Comparison of ENCODE assay signal across 15 cellular contexts in genomic region chr4:77765720-77766119, GRCh38. TPM values are rescaled to one million over a fixed set of nuclear protein-coding genes. Genes with fewer than 3 reads are reported as not detected.
DNase-seq lines count a peak whose midpoint lies in the region; ATAC-seq and TF ChIP-seq lines count a peak whose summit lies in the region.
"Had no signal": no experiment of that assay in that cellular context is flagged by ENCODE, and none has a peak within 500 bp of the region (broad histone marks: within the 10 kb centered on the region; RNA-seq: fewer than 3 reads in every experiment).

No MANE protein-coding gene starts in this region.

- no peaks in the 10 kb centered on the region for H3K27me3 Mint-ChIP-seq in activated naive CD8-positive, alpha-beta T cell
- H3K27me3 Mint-ChIP-seq in activated naive CD8-positive, alpha-beta T cell treated with anti-CD3 and anti-CD28 coated beads, Interleukin-2, amount 50 U/mL, for 24 hours = no peaks in the 10 kb centered on the region
- no peaks in the 10 kb centered on the region for H3K27me3 Mint-ChIP-seq in CD8-positive, alpha-beta T cell (ENCODE audit: low read depth)
- no peaks in the 10 kb centered on the region for H3K27me3 Mint-ChIP-seq in T-helper 17 cell
- H3K27me3 Mint-ChIP-seq: IgD-negative memory B cell had no signal

- peaks cover 41% of the 10 kb centered on the region for H3K4me1 Mint-ChIP-seq in activated naive CD8-positive, alpha-beta T cell (ENCODE audit: low read depth)
- H3K4me1 Mint-ChIP-seq in activated naive CD8-positive, alpha-beta T cell treated with anti-CD3 and anti-CD28 coated beads, Interleukin-2, amount 50 U/mL, for 24 hours = peaks cover 18% of the 10 kb centered on the region
- H3K4me1 Mint-ChIP-seq in CD8-positive, alpha-beta T cell (ENCODE audit: low read depth) = peaks cover 53% of the 10 kb centered on the region
- H3K4me1 Mint-ChIP-seq in T-helper 17 cell = peaks cover 18% of the 10 kb centered on the region
- peaks cover 16% of the 10 kb centered on the region for H3K4me1 Mint-ChIP-seq in stimulated activated effector memory CD8-positive, alpha-beta T cell treated with anti-CD3 and anti-CD28 coated beads, Interleukin-12 subunit alpha, Interleukin-12 subunit beta, amount 100 ng/mL, for 72 hours

- H3K27ac Mint-ChIP-seq in activated naive CD8-positive, alpha-beta T cell = peak overlapping the region; percentile 34
- no peak overlapping the region for H3K27ac Mint-ChIP-seq in activated naive CD8-positive, alpha-beta T cell treated with anti-CD3 and anti-CD28 coated beads, Interleukin-2, amount 50 U/mL, for 24 hours
- peak overlapping the region; percentile 55 for H3K27ac Mint-ChIP-seq in CD8-positive, alpha-beta T cell
- H3K27ac Mint-ChIP-seq in T-helper 17 cell = peak overlapping the region; percentile 85
- H3K27ac Mint-ChIP-seq in stimulated activated effector memory CD8-positive, alpha-beta T cell treated with anti-CD3 and anti-CD28 coated beads, Interleukin-12 subunit alpha, Interleukin-12 subunit beta, amount 100 ng/mL, for 72 hours = peak overlapping the region; percentile 56

- POLR2A ChIA-PET in CD8-positive, alpha-beta T cell (lab: Charles Lee) = no interaction called here

- H3K4me1 ChIP-seq in CD8-positive, alpha-beta T cell (ENCODE audit: insufficient read depth, low read length) = no peaks in the 10 kb centered on the region
- H3K4me1 ChIP-seq: A549, BE2C had no signal

- peaks cover 53% of the 10 kb centered on the region for H3K36me3 Mint-ChIP-seq in activated naive CD8-positive, alpha-beta T cell
- peaks cover 75% of the 10 kb centered on the region for H3K36me3 Mint-ChIP-seq in activated naive CD8-positive, alpha-beta T cell treated with anti-CD3 and anti-CD28 coated beads, Interleukin-2, amount 50 U/mL, for 24 hours (ENCODE audit: low read depth)
- peaks cover 73% of the 10 kb centered on the region for H3K36me3 Mint-ChIP-seq in CD8-positive, alpha-beta T cell
- H3K36me3 Mint-ChIP-seq in T-helper 17 cell (ENCODE audit: low read depth) = peaks cover 6% of the 10 kb centered on the region
- H3K36me3 Mint-ChIP-seq in stimulated activated effector memory CD8-positive, alpha-beta T cell treated with anti-CD3 and anti-CD28 coated beads, Interleukin-12 subunit alpha, Interleukin-12 subunit beta, amount 100 ng/mL, for 72 hours = peaks cover 79% of the 10 kb centered on the region

- no peak for DNase-seq in activated naive CD8-positive, alpha-beta T cell treated with anti-CD3 and anti-CD28 coated beads, Interleukin-2, amount 50 U/mL, for 24 hours
- DNase-seq in CD8-positive, alpha-beta T cell = no peak
- DNase-seq in T-helper 17 cell = no peak
- no peak for DNase-seq in stimulated activated effector memory CD8-positive, alpha-beta T cell treated with anti-CD3 and anti-CD28 coated beads, Interleukin-12 subunit alpha, Interleukin-12 subunit beta, amount 100 ng/mL, for 72 hours (ENCODE audit: low spot score in 2 of 2)
- no peak for DNase-seq in left ventricle myocardium superior
- DNase-seq: BE2C, DMS53, GM23248 had no signal

- no peak for ATAC-seq in activated naive CD8-positive, alpha-beta T cell treated with anti-CD3 and anti-CD28 coated beads, Interleukin-2, amount 50 U/mL, for 24 hours
- no peak for ATAC-seq in CD8-positive, alpha-beta T cell
- ATAC-seq in T-helper 17 cell (no peak), left ventricle myocardium superior (no peak), GM18909 (IDR thresholded peaks at IDR 0.05; ENCODE audit: poor library complexity, unreplicated experiment) (no peak)
- ATAC-seq in stimulated activated effector memory CD8-positive, alpha-beta T cell treated with anti-CD3 and anti-CD28 coated beads, Interleukin-12 subunit alpha, Interleukin-12 subunit beta, amount 100 ng/mL, for 72 hours = peak; percentile 61
- ATAC-seq: A549, HCT116 had no signal

- no peaks in the 10 kb centered on the region for H3K36me3 ChIP-seq in CD8-positive, alpha-beta T cell (ENCODE audit: insufficient read depth, low read length)
- H3K36me3 ChIP-seq: BE2C had no signal

- peaks cover 22% of the 10 kb centered on the region for H3K9me3 Mint-ChIP-seq in activated naive CD8-positive, alpha-beta T cell (ENCODE audit: low read depth)
- H3K9me3 Mint-ChIP-seq in activated naive CD8-positive, alpha-beta T cell treated with anti-CD3 and anti-CD28 coated beads, Interleukin-2, amount 50 U/mL, for 24 hours = peaks cover 22% of the 10 kb centered on the region
- peaks cover 18% of the 10 kb centered on the region for H3K9me3 Mint-ChIP-seq in CD8-positive, alpha-beta T cell
- peaks cover 14% of the 10 kb centered on the region for H3K9me3 Mint-ChIP-seq in stimulated activated effector memory CD8-positive, alpha-beta T cell treated with anti-CD3 and anti-CD28 coated beads, Interleukin-12 subunit alpha, Interleukin-12 subunit beta, amount 100 ng/mL, for 72 hours

- intact Hi-C loops in CD8-positive, alpha-beta T cell (cut with DNase I, micrococcal nuclease) = loop anchor here in 1 of 2 experiments (2.0 to 10.0 kb wide), 3 partner anchors 15 to 49 kb away; partner anchors contain the start of gene CNOT6L
- intact Hi-C loops in left ventricle myocardium superior (cut with micrococcal nuclease) = no loop called here

- H3K4me3 ChIP-seq in CD8-positive, alpha-beta T cell (ENCODE audit: low read depth, low read length) = no peak overlapping the region
- H3K4me3 ChIP-seq: A549, GM23248 had no signal

- no peak overlapping the region for H3K4me3 Mint-ChIP-seq in activated naive CD8-positive, alpha-beta T cell
- H3K4me3 Mint-ChIP-seq in activated naive CD8-positive, alpha-beta T cell treated with anti-CD3 and anti-CD28 coated beads, Interleukin-2, amount 50 U/mL, for 24 hours = no peak overlapping the region
- no peak overlapping the region for H3K4me3 Mint-ChIP-seq in CD8-positive, alpha-beta T cell
- no peak overlapping the region for H3K4me3 Mint-ChIP-seq in T-helper 17 cell
- no peak overlapping the region for H3K4me3 Mint-ChIP-seq in stimulated activated effector memory CD8-positive, alpha-beta T cell treated with anti-CD3 and anti-CD28 coated beads, Interleukin-12 subunit alpha, Interleukin-12 subunit beta, amount 100 ng/mL, for 72 hours
- H3K4me3 Mint-ChIP-seq: IgD-negative memory B cell had no signal

- CTCF ChIA-PET in CD8-positive, alpha-beta T cell (lab: Charles Lee) = no interaction called here

- H3K9me3 ChIP-seq in CD8-positive, alpha-beta T cell (ENCODE audit: low read length) = peaks cover 7% of the 10 kb centered on the region
- no peaks in the 10 kb centered on the region for H3K9me3 ChIP-seq in T-helper 17 cell (ENCODE audit: control insufficient read depth, low read length, poor library complexity, severe bottlenecking)
- H3K9me3 ChIP-seq: A549, BE2C had no signal

- no peak overlapping the region for H3K27ac ChIP-seq in CD8-positive, alpha-beta T cell (ENCODE audit: low read depth, low read length)
- H3K27ac ChIP-seq: A549, C4-2B, GM23248, HL-60 had no signal

- no peaks in the 10 kb centered on the region for H3K27me3 ChIP-seq in CD8-positive, alpha-beta T cell (ENCODE audit: insufficient read depth, low read length)
- H3K27me3 ChIP-seq: BE2C had no signal

- TF ChIP-seq CTCF in CD8-positive, alpha-beta T cell (IDR thresholded peaks at IDR 0.05) = no peak

RNA-seq across cellular contexts. Expression of gene CNOT6L, which starts 53.4 kb away (rescaled TPM):
- 100 to 1,000 TPM; 324 to 341 TPM for total RNA-seq in CD8-positive, alpha-beta T cell
- total RNA-seq in T-helper 17 cell = 100 to 1,000 TPM; 142 to 160 TPM
- 24.0 TPM for total RNA-seq in left ventricle myocardium superior
